In genomic region chr1:47996406-47997226, GRCh38 we compare ENCODE assay signal across 1 cellular context.
A peak's percentile ranks its signal among the peaks of the same experiment; 100 is the strongest.
TF ChIP-seq lines count a peak whose summit lies in the region.

No MANE protein-coding gene starts in this region.

TF ChIP-seq in HepG2, 621 proteins besides CTCF, POLR2A, EP300 and RAD21 (continued from another document):
- TF ChIP-seq ZNF142 (CRISPR knock-in tag; IDR thresholded peaks at IDR 0.05) = 0 out of 2 replicates have a peak, but pooled peaks have one; percentile 33
- TF ChIP-seq SP2 (CRISPR knock-in tag; IDR thresholded peaks at IDR 0.05) = no peak
